ENCODE assay signal across 14 cellular contexts in the genomic region with DNA sequence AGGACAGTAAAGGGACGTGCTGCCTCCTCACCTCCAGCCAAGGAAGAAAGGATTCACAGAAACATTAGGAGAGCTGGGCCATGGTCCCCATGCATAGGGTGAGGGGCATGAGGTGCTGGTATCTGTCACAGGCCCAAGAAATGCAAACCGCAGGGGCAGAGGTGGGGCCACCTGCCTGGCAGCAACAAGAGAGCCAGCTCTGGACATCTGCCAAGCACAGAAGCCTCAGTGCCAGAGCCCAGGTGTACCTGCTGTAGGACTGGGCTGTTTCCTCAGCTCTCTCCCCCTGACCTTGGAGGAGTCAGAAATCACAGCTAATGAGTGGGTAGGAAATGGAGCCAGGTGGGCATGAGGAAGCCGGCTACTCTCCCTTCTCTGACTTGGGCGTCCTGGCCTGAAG. TPM values are rescaled to one million over a fixed set of nuclear protein-coding genes. Genes with fewer than 3 reads are reported as not detected.
A peak's percentile ranks its signal among the peaks of the same experiment; 100 is the strongest.
DNase-seq lines count a peak whose midpoint lies in the region; ATAC-seq and TF ChIP-seq lines count a peak whose summit lies in the region.
"Had no signal": no experiment of that assay in that cellular context is flagged by ENCODE, and none has a peak within 500 bp of the region (broad histone marks: within the 10 kb centered on the region; RNA-seq: fewer than 3 reads in every experiment).

No MANE protein-coding gene starts in this region.

- H2AFZ ChIP-seq in PC-3 (ENCODE audit: low read length): no peak overlapping the region

- H3K9me3 Mint-ChIP-seq in Calu3 (ENCODE audit: low read depth, unreplicated experiment): no peaks in the 10 kb centered on the region
- H3K9me3 Mint-ChIP-seq: neural crest cell had no signal

- TF ChIP-seq CTCF in Calu3 (IDR thresholded peaks at IDR 0.05; ENCODE audit: unreplicated experiment): no peak
- TF ChIP-seq CTCF in PC-3 (conservative IDR thresholded peaks at IDR 0.05; ENCODE audit: low read depth, low read length): no peak

- H3K4me1 Mint-ChIP-seq in Calu3 (ENCODE audit: low read depth, unreplicated experiment): peaks cover 51% of the 10 kb centered on the region

- H3K9me2 ChIP-seq in PC-3 (replicated peaks; ENCODE audit: low read length): no peaks in the 10 kb centered on the region

- no peak overlapping the region for H3K4me3 ChIP-seq in PC-3 (ENCODE audit: low read length)

- DNase-seq in Calu3 (peak; percentile 87), NCI-H187 (lab: John Stamatoyannopoulos, UW) (peak; percentile 28 to 50), PC-3 (peak; percentile 50), left lobe of liver (ENCODE audit: low spot score) (peak; percentile 62), H4 (ENCODE audit: low spot score) (no peak), SW 1271 (lab: John Stamatoyannopoulos, UW) (no peak), HPDE6-E6E7 (ENCODE audit: extremely low spot score) (no peak)
- no peak for DNase-seq in effector CD4-positive, alpha-beta T cell
- DNase-seq: activated CD8-positive, alpha-beta T cell treated with anti-CD3 and anti-CD28 coated beads, Interleukin-2, amount 10 ng/mL, durations not matched to agents 7 days and 5 days; activated gamma-delta T cell treated with Interleukin-2 at 50 U/mL for 16 hours; GOT3; NCI-H1930; stimulated activated CD4-positive, alpha-beta T cell treated with anti-CD3 and anti-CD28 coated beads, Interleukin-15, amount 100 ng/mL, for 24 hours had no signal

- POLR2A ChIA-PET in PC-3 (lab: Charles Lee; ENCODE audit: unreplicated experiment): no interaction called here

- H3K4me2 ChIP-seq in PC-3 (ENCODE audit: low read length): no peak overlapping the region

- no peak overlapping the region for H3K9ac ChIP-seq in PC-3 (ENCODE audit: low read length)

- no peak overlapping the region for H3K4me3 Mint-ChIP-seq in Calu3 (ENCODE audit: low read depth, unreplicated experiment)
- H3K4me3 Mint-ChIP-seq: activated CD8-positive, alpha-beta T cell treated with anti-CD3 and anti-CD28 coated beads, Interleukin-2, amount 10 ng/mL, durations not matched to agents 7 days and 5 days; neural crest cell had no signal

- H3K36me3 Mint-ChIP-seq in Calu3 (ENCODE audit: insufficient read depth, unreplicated experiment): peaks cover 8% of the 10 kb centered on the region

- ATAC-seq in PC-3: no peak
- ATAC-seq in left lobe of liver: peak; percentile 77
- ATAC-seq: activated CD8-positive, alpha-beta T cell treated with anti-CD3 and anti-CD28 coated beads, Interleukin-2, amount 10 ng/mL, durations not matched to agents 7 days and 5 days had no signal

- H3K36me3 ChIP-seq in PC-3 (ENCODE audit: low read depth, low read length): no peaks in the 10 kb centered on the region

- no peaks in the 10 kb centered on the region for H3K27me3 Mint-ChIP-seq in Calu3 (ENCODE audit: unreplicated experiment)

- BruUV-seq in Calu3 (replicated peaks; lab: Mats Ljungman, UMichigan) (no TSS peak), PC-3 (replicated peaks; lab: Mats Ljungman, UMichigan) (no TSS peak)

- intact Hi-C loops in Calu3 (cut with micrococcal nuclease; ENCODE audit: unreplicated experiment): no loop called here
- intact Hi-C loops in PC-3 (cut with micrococcal nuclease): no loop called here

- H3K27ac Mint-ChIP-seq in Calu3 (ENCODE audit: unreplicated experiment): no peak overlapping the region
- H3K27ac Mint-ChIP-seq: activated CD8-positive, alpha-beta T cell treated with anti-CD3 and anti-CD28 coated beads, Interleukin-2, amount 10 ng/mL, durations not matched to agents 7 days and 5 days had no signal

- no peak overlapping the region for H3K27ac ChIP-seq in PC-3 (ENCODE audit: low read length)

- H3K9me3 ChIP-seq in PC-3 (ENCODE audit: low read length): no peaks in the 10 kb centered on the region

- H4K20me1 ChIP-seq in PC-3 (ENCODE audit: low read length): no peaks in the 10 kb centered on the region

- peaks cover 27% of the 10 kb centered on the region for H3K4me1 ChIP-seq in PC-3 (ENCODE audit: insufficient read depth, low read length)

- no peaks in the 10 kb centered on the region for H3K27me3 ChIP-seq in PC-3 (ENCODE audit: low read length)

- H3K79me2 ChIP-seq in PC-3 (ENCODE audit: low read length): no peaks in the 10 kb centered on the region

- no peaks in the 10 kb centered on the region for H3F3A ChIP-seq in PC-3 (ENCODE audit: low read length, unreplicated experiment)

- CTCF ChIA-PET in Calu3 (lab: Charles Lee): interaction anchor here (0.6 to 1.2 kb wide), 5 partner anchors 11 to 1046 kb away, joined by 3 to 5 read pairs (median 3); no protein-coding TSS in a partner anchor
- CTCF ChIA-PET in PC-3 (lab: Charles Lee): no interaction called here

RNA-seq across cellular contexts. Expression of a gene that starts 45.3 kb away (rescaled TPM):
- total RNA-seq in Calu3 (2022): 12.7 and 15.8 TPM in 2 replicates
- 0.81 and 1.3 TPM in 2 replicates for total RNA-seq in PC-3 (2014; rRNA removed)
- 0.75 TPM for total RNA-seq in left lobe of liver
- total RNA-seq in H4 (2014; rRNA removed; shearing (Covaris generic)): 4.7 and 4.9 TPM in 2 replicates

RNA-seq across cellular contexts. Expression of a gene that starts 54.1 kb away (rescaled TPM):
- total RNA-seq in Calu3 (2022): 31.5 and 35.8 TPM in 2 replicates
- 17.7 and 30.8 TPM in 2 replicates for total RNA-seq in PC-3 (2014; rRNA removed)
- 8.4 TPM for total RNA-seq in left lobe of liver
- total RNA-seq in H4 (2014; rRNA removed; shearing (Covaris generic)): 32.3 and 52.0 TPM in 2 replicates

Comparison
In these comparisons a context has a peak if more than half of its experiments do, and no peak if none do; other contexts are left out.
1. DNase-seq: peak in Calu3 (single experiment), NCI-H187 (2 of 2), PC-3 (single experiment) and left lobe of liver (single experiment); none in H4 (single experiment), effector CD4-positive, alpha-beta T cell (single experiment), SW 1271 (0 of 2) and HPDE6-E6E7 (single experiment).